ENCODE assay signal across 7 cellular contexts in genomic region chr15:67024322-67024997, GRCh38. TPM values are rescaled to one million over a fixed set of nuclear protein-coding genes. Genes with fewer than 3 reads are reported as not detected.
DNase-seq lines count a peak whose midpoint lies in the region; ATAC-seq and TF ChIP-seq lines count a peak whose summit lies in the region.

No MANE protein-coding gene starts in this region.

- H3K36me3 ChIP-seq in GM23248 (ENCODE audit: low read depth) = no peaks in the 10 kb centered on the region

- no peak for ATAC-seq in HG03095 (IDR thresholded peaks at IDR 0.05; ENCODE audit: unreplicated experiment)

- H3K4me1 ChIP-seq in GM23248 (ENCODE audit: insufficient read depth) = peaks cover 46% of the 10 kb centered on the region

- peaks cover 53% of the 10 kb centered on the region for H3F3A ChIP-seq in GM23248 (ENCODE audit: insufficient read depth)

- H3K4me3 ChIP-seq in GM23248 = no peak overlapping the region
- no peak overlapping the region for H3K4me3 ChIP-seq in astrocyte of the spinal cord (ENCODE audit: low read depth, low read length)

- in situ Hi-C loops in GM23248 (cut with MboI) = no loop called here
- in situ Hi-C loops in astrocyte of the spinal cord (cut with HindIII; ENCODE audit: low sequenced_read_pairs) = no loop called here

- H2AFZ ChIP-seq in GM23248 = no peak overlapping the region

- peak overlapping the region; percentile 52 for H3K9ac ChIP-seq in GM23248

- DNase-seq in GM23248 (peak; percentile 96), NCI-H446 treated with DMSO at 0.1 percent for 48 hours (lab: John Stamatoyannopoulos, UW) (peak; percentile 19), astrocyte of the spinal cord (ENCODE audit: low read depth, low spot score) (peak; percentile 95), islet precursor cell (peak; percentile 79)
- DNase-seq in stimulated activated CD4-positive, alpha-beta T cell treated with anti-CD3 and anti-CD28 coated beads, Interleukin-2, amount 100 ng/mL, for 24 hours = peak; percentile 43 to 54
- DNase-seq in effector CD8-positive, alpha-beta T cell (lab: John Stamatoyannopoulos, UW) = no peak

- H3K4me2 ChIP-seq in GM23248 (ENCODE audit: unreplicated experiment) = peak overlapping the region; percentile 75

- H3K9me2 ChIP-seq in GM23248 (ENCODE audit: insufficient read depth) = no peaks in the 10 kb centered on the region

- TF ChIP-seq CTCF in astrocyte of the spinal cord (IDR thresholded peaks at IDR 0.05; ENCODE audit: low read depth, low read length) = no peak

- H3K79me2 ChIP-seq in GM23248 (ENCODE audit: insufficient read depth) = no peaks in the 10 kb centered on the region

- H3K27ac ChIP-seq in GM23248 = peak overlapping the region; percentile 78

- no peaks in the 10 kb centered on the region for H3K9me3 ChIP-seq in GM23248 (ENCODE audit: low read depth)

- no peaks in the 10 kb centered on the region for H4K20me1 ChIP-seq in GM23248 (ENCODE audit: insufficient read depth)

- WGBS in GM23248 (ENCODE audit: low coverage in 1 of 2, low lambda C conversion rate in 2 of 2, missing lambda C conversion rate in 2 of 2), 2 experiments = 14 to 19% methylated on average over 5 of the region's 5 CpGs

- H3K27me3 ChIP-seq in GM23248 (replicated peaks; ENCODE audit: insufficient read depth) = no peaks in the 10 kb centered on the region

RNA-seq across cellular contexts. Expression of gene SMAD3, which starts 40.9 kb away (rescaled TPM):
- 34.0 and 50.1 TPM in 2 replicates for total RNA-seq in GM23248 (2014; rRNA removed; shearing (Covaris generic))
- polyA plus RNA-seq in GM23248 (2016; fragmentation: Nextera tagmentation; extraction: Ambion mirVana) = 30.8 and 30.9 TPM in 2 replicates
